1 cellular context compared by ENCODE assay signal in genomic region chr17:50663812-50664374, GRCh38.
TF ChIP-seq lines count a peak whose summit lies in the region.

No MANE protein-coding gene starts in this region.

TF ChIP-seq in HepG2, 621 proteins besides CTCF, POLR2A, EP300 and RAD21 (continued from another document and continues in another):
- TF ChIP-seq ZNF451 (CRISPR knock-in tag; IDR thresholded peaks at IDR 0.05) = 0 out of 2 replicates have a peak, but pooled peaks have one; percentile 58
- TF ChIP-seq ZNF75D (CRISPR knock-in tag; IDR thresholded peaks at IDR 0.05; ENCODE audit: borderline replicate concordance) = no peak
- TF ChIP-seq U2AF2 (IDR thresholded peaks at IDR 0.05; ENCODE audit: low read depth, low read length) = no peak
- no peak for TF ChIP-seq ZNF333 (CRISPR knock-in tag; IDR thresholded peaks at IDR 0.05; ENCODE audit: borderline replicate concordance)
- TF ChIP-seq ZBTB20 (CRISPR knock-in tag; IDR thresholded peaks at IDR 0.05; ENCODE audit: borderline replicate concordance, low read depth) = peak; percentile 62; the same call in 1 of the 2 replicates
- no peak for TF ChIP-seq PCBP2 (optimal IDR thresholded peaks at IDR 0.05; ENCODE audit: low read depth, low read length, poor library complexity, severe bottlenecking)
- no peak for TF ChIP-seq GTF2F1 (IDR thresholded peaks at IDR 0.05; ENCODE audit: low read length)
- TF ChIP-seq PBX2 (CRISPR knock-in tag; IDR thresholded peaks at IDR 0.05) = peak; percentile 32; the same call in 1 of the 2 replicates
- no peak for TF ChIP-seq ZNF550 (CRISPR knock-in tag; IDR thresholded peaks at IDR 0.05; ENCODE audit: borderline replicate concordance)
- no peak for TF ChIP-seq ZNF629 (CRISPR knock-in tag; conservative IDR thresholded peaks at IDR 0.05)
- no peak for TF ChIP-seq CBX2 (IDR thresholded peaks at IDR 0.05; ENCODE audit: low read depth, low read length)
- no peak for TF ChIP-seq CBX2 (CRISPR knock-in tag; IDR thresholded peaks at IDR 0.05; ENCODE audit: low read depth)
- no peak for TF ChIP-seq ZNF414 (CRISPR knock-in tag; IDR thresholded peaks at IDR 0.05)
- TF ChIP-seq HIVEP1 (CRISPR knock-in tag; IDR thresholded peaks at IDR 0.05) = peak; percentile 30; the same call in 1 of the 2 replicates
- no peak for TF ChIP-seq MXD4 (CRISPR knock-in tag; IDR thresholded peaks at IDR 0.05)
- TF ChIP-seq TAF15 (IDR thresholded peaks at IDR 0.05; ENCODE audit: low read depth, low read length, poor library complexity, severe bottlenecking) = no peak
- no peak for TF ChIP-seq REPIN1 (CRISPR knock-in tag; IDR thresholded peaks at IDR 0.05; ENCODE audit: borderline replicate concordance, low read depth)
- no peak; the same call in 1 of the 2 replicates for TF ChIP-seq ZMAT3 (CRISPR knock-in tag; conservative IDR thresholded peaks at IDR 0.05)
- no peak for TF ChIP-seq PRMT3 (CRISPR knock-in tag; IDR thresholded peaks at IDR 0.05; ENCODE audit: borderline replicate concordance, low read depth)
- no peak for TF ChIP-seq MEIS1 (CRISPR knock-in tag; IDR thresholded peaks at IDR 0.05; ENCODE audit: borderline replicate concordance)
- no peak for TF ChIP-seq ZNF704 (CRISPR knock-in tag; IDR thresholded peaks at IDR 0.05; ENCODE audit: borderline replicate concordance)
- TF ChIP-seq ZNF256 (CRISPR knock-in tag; conservative IDR thresholded peaks at IDR 0.05) = no peak
- TF ChIP-seq ZBTB2 (CRISPR knock-in tag; IDR thresholded peaks at IDR 0.05; ENCODE audit: low read depth) = no peak
- no peak for TF ChIP-seq CHD4 (IDR thresholded peaks at IDR 0.05; ENCODE audit: borderline replicate concordance, low read length)
- no peak for TF ChIP-seq FOXA1 (IDR thresholded peaks at IDR 0.05)
- no peak for TF ChIP-seq FOXA1 (CRISPR knock-in tag; IDR thresholded peaks at IDR 0.05)
- TF ChIP-seq RBM39 (IDR thresholded peaks at IDR 0.05; ENCODE audit: low read depth, low read length, poor library complexity, severe bottlenecking) = no peak
- no peak for TF ChIP-seq ZNF503 (CRISPR knock-in tag; IDR thresholded peaks at IDR 0.05)
- TF ChIP-seq ZNF354B (CRISPR knock-in tag; IDR thresholded peaks at IDR 0.05) = no peak
- TF ChIP-seq TBX2 (CRISPR knock-in tag; IDR thresholded peaks at IDR 0.05; ENCODE audit: borderline replicate concordance) = no peak
- TF ChIP-seq ZHX2 (IDR thresholded peaks at IDR 0.05; ENCODE audit: low read depth) = no peak
- TF ChIP-seq ZHX2 (CRISPR knock-in tag; IDR thresholded peaks at IDR 0.05; ENCODE audit: borderline replicate concordance) = no peak
- peak; percentile 51 for TF ChIP-seq IRF9 (CRISPR knock-in tag; IDR thresholded peaks at IDR 0.05; ENCODE audit: borderline replicate concordance)
- no peak for TF ChIP-seq ZNF318 (CRISPR knock-in tag; IDR thresholded peaks at IDR 0.05)
